In the genomic region with DNA sequence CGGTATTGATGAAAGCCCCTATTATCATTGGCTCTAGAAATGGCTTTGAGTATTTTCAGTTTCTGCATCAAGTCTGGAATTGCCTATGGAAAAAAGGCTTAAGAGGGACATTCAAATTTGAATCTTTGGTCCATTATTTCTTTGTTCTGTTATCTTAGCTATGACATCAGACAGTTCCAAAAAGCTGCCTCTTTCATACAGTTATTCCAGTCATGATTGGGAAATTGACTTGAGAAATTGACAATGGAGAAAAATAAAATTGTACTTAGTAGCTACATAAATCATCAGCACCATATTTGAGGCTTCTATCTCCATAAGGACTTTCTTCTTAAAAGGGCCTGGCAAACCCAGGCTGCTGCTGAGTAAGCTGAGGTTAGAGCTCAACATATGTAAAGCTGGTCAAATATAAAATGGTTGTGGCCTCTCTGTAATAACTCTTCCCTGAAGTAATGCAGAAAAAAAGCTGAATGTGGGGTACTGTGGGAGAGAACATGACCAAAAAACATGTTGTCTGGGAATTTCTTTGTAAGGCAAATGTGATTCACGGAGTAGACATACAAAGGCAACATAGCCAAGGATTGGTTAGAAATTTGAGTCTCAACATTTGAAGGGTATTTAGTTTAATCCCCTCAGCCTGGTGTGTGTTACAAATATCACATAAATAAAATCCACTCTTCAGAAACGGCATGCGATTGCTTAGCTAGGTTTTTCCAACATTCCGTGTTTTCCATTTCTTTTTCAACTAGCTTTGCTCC, we compare ENCODE assay signal across 1 cellular context.
TF ChIP-seq lines count a peak whose summit lies in the region.

No MANE protein-coding gene starts in this region.

TF ChIP-seq in SK-N-SH treated with all-trans-retinoic acid at 6 μM for 48 hours, 23 proteins besides CTCF, POLR2A, EP300 and RAD21 (continued from another document):
- TF ChIP-seq PPARA (CRISPR knock-in tag; IDR thresholded peaks at IDR 0.05; ENCODE audit: borderline replicate concordance) (no peak), OSR1 (CRISPR knock-in tag; IDR thresholded peaks at IDR 0.05) (no peak), RARB (CRISPR knock-in tag; IDR thresholded peaks at IDR 0.05) (no peak), CSDC2 (CRISPR knock-in tag; IDR thresholded peaks at IDR 0.05) (no peak), ZFP30 (CRISPR knock-in tag; IDR thresholded peaks at IDR 0.05) (no peak), SNAI2 (CRISPR knock-in tag; IDR thresholded peaks at IDR 0.05) (no peak)
- TF ChIP-seq, protein P1, sequence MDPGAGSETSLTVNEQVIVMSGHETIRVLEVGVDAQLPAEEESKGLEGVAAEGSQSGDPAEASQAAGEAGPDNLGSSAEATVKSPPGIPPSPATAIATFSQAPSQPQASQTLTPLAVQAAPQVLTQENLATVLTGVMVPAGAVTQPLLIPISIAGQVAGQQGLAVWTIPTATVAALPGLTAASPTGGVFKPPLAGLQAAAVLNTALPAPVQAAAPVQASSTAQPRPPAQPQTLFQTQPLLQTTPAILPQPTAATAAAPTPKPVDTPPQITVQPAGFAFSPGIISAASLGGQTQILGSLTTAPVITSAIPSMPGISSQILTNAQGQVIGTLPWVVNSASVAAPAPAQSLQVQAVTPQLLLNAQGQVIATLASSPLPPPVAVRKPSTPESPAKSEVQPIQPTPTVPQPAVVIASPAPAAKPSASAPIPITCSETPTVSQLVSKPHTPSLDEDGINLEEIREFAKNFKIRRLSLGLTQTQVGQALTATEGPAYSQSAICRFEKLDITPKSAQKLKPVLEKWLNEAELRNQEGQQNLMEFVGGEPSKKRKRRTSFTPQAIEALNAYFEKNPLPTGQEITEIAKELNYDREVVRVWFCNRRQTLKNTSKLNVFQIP (CRISPR knock-in tag; IDR thresholded peaks at IDR 0.05; ENCODE audit: borderline replicate concordance, low read depth) = no peak
- TF ChIP-seq, protein P2, sequence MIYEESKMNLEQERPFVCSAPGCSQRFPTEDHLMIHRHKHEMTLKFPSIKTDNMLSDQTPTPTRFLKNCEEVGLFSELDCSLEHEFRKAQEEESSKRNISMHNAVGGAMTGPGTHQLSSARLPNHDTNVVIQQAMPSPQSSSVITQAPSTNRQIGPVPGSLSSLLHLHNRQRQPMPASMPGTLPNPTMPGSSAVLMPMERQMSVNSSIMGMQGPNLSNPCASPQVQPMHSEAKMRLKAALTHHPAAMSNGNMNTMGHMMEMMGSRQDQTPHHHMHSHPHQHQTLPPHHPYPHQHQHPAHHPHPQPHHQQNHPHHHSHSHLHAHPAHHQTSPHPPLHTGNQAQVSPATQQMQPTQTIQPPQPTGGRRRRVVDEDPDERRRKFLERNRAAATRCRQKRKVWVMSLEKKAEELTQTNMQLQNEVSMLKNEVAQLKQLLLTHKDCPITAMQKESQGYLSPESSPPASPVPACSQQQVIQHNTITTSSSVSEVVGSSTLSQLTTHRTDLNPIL (CRISPR knock-in tag; IDR thresholded peaks at IDR 0.05; ENCODE audit: low read depth) = no peak
- TF ChIP-seq, protein P3, sequence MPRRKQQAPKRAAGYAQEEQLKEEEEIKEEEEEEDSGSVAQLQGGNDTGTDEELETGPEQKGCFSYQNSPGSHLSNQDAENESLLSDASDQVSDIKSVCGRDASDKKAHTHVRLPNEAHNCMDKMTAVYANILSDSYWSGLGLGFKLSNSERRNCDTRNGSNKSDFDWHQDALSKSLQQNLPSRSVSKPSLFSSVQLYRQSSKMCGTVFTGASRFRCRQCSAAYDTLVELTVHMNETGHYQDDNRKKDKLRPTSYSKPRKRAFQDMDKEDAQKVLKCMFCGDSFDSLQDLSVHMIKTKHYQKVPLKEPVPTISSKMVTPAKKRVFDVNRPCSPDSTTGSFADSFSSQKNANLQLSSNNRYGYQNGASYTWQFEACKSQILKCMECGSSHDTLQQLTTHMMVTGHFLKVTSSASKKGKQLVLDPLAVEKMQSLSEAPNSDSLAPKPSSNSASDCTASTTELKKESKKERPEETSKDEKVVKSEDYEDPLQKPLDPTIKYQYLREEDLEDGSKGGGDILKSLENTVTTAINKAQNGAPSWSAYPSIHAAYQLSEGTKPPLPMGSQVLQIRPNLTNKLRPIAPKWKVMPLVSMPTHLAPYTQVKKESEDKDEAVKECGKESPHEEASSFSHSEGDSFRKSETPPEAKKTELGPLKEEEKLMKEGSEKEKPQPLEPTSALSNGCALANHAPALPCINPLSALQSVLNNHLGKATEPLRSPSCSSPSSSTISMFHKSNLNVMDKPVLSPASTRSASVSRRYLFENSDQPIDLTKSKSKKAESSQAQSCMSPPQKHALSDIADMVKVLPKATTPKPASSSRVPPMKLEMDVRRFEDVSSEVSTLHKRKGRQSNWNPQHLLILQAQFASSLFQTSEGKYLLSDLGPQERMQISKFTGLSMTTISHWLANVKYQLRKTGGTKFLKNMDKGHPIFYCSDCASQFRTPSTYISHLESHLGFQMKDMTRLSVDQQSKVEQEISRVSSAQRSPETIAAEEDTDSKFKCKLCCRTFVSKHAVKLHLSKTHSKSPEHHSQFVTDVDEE (CRISPR knock-in tag; IDR thresholded peaks at IDR 0.05) = no peak
